In the genomic region with DNA sequence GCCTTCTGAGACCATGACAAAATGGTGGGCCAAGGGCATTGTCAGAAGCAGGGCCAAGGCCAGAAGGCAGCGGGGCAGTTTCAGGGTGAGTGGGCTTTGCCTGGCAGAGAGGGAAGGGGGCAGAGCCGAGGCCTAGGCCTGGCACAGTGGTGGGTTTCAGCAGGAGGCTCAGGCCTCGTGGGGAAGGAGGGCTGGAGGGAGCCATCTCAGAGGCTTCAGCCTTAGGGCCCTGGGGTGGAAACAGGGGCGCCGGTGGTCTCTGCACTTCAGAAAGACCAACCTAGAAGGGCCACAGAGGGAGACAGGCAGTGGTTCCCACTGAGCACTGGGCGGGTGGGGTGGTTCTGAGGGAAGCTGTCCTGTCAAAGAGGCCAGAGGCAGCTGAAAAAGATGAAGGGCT, we compare ENCODE assay signal across 22 cellular contexts. TPM values are rescaled to one million over a fixed set of nuclear protein-coding genes. Genes with fewer than 3 reads are reported as not detected.
A peak's percentile ranks its signal among the peaks of the same experiment; 100 is the strongest.
DNase-seq lines count a peak whose midpoint lies in the region; ATAC-seq and TF ChIP-seq lines count a peak whose summit lies in the region.
"Had no signal": no experiment of that assay in that cellular context is flagged by ENCODE, and none has a peak within 500 bp of the region (broad histone marks: within the 10 kb centered on the region; RNA-seq: fewer than 3 reads in every experiment).

No MANE protein-coding gene starts in this region.

- H3K14ac ChIP-seq in mesenchymal stem cell (ENCODE audit: low read length in 2 of 2), result no peak overlapping the region

- H3K27me3 ChIP-seq in left ventricle myocardium inferior (ENCODE audit: low read depth) (no peaks in the 10 kb centered on the region), mesenchymal stem cell (ENCODE audit: control insufficient read depth in 1 of 2, insufficient read depth in 1 of 2, low read length in 2 of 2) (peaks cover 0 to 5% of the 10 kb centered on the region in 2 experiments), aorta (ENCODE audit: control insufficient read depth in 1 of 2, insufficient read depth in 2 of 2, low read length in 1 of 2) (no peaks in the 10 kb centered on the region)
- H3K27me3 ChIP-seq: BLaER1 had no signal

- peak overlapping the region; percentile 2 for H2AK5ac ChIP-seq in mesenchymal stem cell (ENCODE audit: low read length, severe bottlenecking)

- 95% methylated on average over 6 of the region's 6 CpGs for WGBS in mesenchymal stem cell
- WGBS in aorta, 2 donors, result 84 to 90% methylated on average over 5 to 6 of the region's 6 CpGs

- H2AFZ ChIP-seq in mesenchymal stem cell (ENCODE audit: low read depth, low read length), result no peak overlapping the region

- H3K9me3 ChIP-seq in left ventricle myocardium inferior (replicated peaks), result no peaks in the 10 kb centered on the region
- H3K9me3 ChIP-seq in mesenchymal stem cell (ENCODE audit: control insufficient read depth, low read length), result no peaks in the 10 kb centered on the region
- no peaks in the 10 kb centered on the region for H3K9me3 ChIP-seq in aorta (ENCODE audit: control insufficient read depth, low read length)
- H3K9me3 ChIP-seq: BLaER1, HAP-1 had no signal

- DNase-seq in left cardiac atrium (peak; percentile 14), left ventricle myocardium inferior (no peak), chondrocyte (ENCODE audit: low spot score) (peak; percentile 71), mesenchymal stem cell (no peak), aorta (peak; percentile 37 to 51), activated gamma-delta T cell (lab: John Stamatoyannopoulos, UW) (no peak)
- DNase-seq: CD4-positive, CD25-positive, alpha-beta regulatory T cell; Karpas-422; NCI-H1092; NCI-H1417 treated with DMSO at 0.1 percent for 48 hours; NCI-H1694 treated with DMSO at 0.1 percent for 48 hours; NCI-H2081; NCI-H2227 treated with DMSO at 0.1 percent for 48 hours; NCI-H526 treated with DMSO at 0.1 percent for 48 hours; RPMI8226; SIG-M5 had no signal

- intact Hi-C loops in left cardiac atrium (cut with DNase I), result no loop called here
- intact Hi-C loops in left ventricle myocardium inferior (cut with micrococcal nuclease), result no loop called here
- intact Hi-C loops in aorta (cut with DNase I), result no loop called here

- H3K9ac ChIP-seq in mesenchymal stem cell (ENCODE audit: low read length), result no peak overlapping the region
- H3K9ac ChIP-seq: BLaER1 had no signal

- no peak overlapping the region for H2BK5ac ChIP-seq in mesenchymal stem cell (ENCODE audit: low read depth, low read length, poor library complexity, severe bottlenecking)

- no peak overlapping the region for H4K8ac ChIP-seq in mesenchymal stem cell (ENCODE audit: low read length)

- H3K27ac ChIP-seq in left ventricle myocardium inferior (replicated peaks) (no peak overlapping the region), mesenchymal stem cell (ENCODE audit: low read length, poor library complexity, severe bottlenecking) (no peak overlapping the region), aorta (ENCODE audit: low read depth in 1 of 2, low read length in 2 of 2) (no peak overlapping the region)
- H3K27ac ChIP-seq: BLaER1, HL-60, SK-N-MC had no signal

- no peak overlapping the region for H3K27ac Mint-ChIP-seq in chondrocyte (ENCODE audit: unreplicated experiment)
- H3K27ac Mint-ChIP-seq: CD4-positive, CD25-positive, alpha-beta regulatory T cell; GM23338 had no signal

- H3K4me2 ChIP-seq in mesenchymal stem cell (ENCODE audit: low read length, poor library complexity, severe bottlenecking), result no peak overlapping the region
- H3K4me2 ChIP-seq: BLaER1, GM23338 had no signal

- no peak overlapping the region for H2BK120ac ChIP-seq in mesenchymal stem cell (ENCODE audit: low read depth, low read length)

- H3K4me3 Mint-ChIP-seq in chondrocyte (ENCODE audit: unreplicated experiment), result no peak overlapping the region
- H3K4me3 Mint-ChIP-seq: CD4-positive, CD25-positive, alpha-beta regulatory T cell; GM23338 had no signal

- H2BK15ac ChIP-seq in mesenchymal stem cell (ENCODE audit: low read depth, poor library complexity, severe bottlenecking), result no peak overlapping the region

- peaks cover 19% of the 10 kb centered on the region for H3K4me1 Mint-ChIP-seq in chondrocyte (ENCODE audit: low read depth)

- no peaks in the 10 kb centered on the region for H3K36me3 Mint-ChIP-seq in chondrocyte (ENCODE audit: low read depth)
- H3K36me3 Mint-ChIP-seq: CD4-positive, CD25-positive, alpha-beta regulatory T cell had no signal

- H3K4me1 ChIP-seq in left ventricle myocardium inferior (no peaks in the 10 kb centered on the region), mesenchymal stem cell (ENCODE audit: control insufficient read depth, insufficient read depth, low read depth, low read length) (peaks cover 4% of the 10 kb centered on the region), aorta (ENCODE audit: control insufficient read depth in 1 of 2, insufficient read depth in 2 of 2, low read length in 2 of 2) (no peaks in the 10 kb centered on the region)
- H3K4me1 ChIP-seq: HAP-1 had no signal

- H3K4me3 ChIP-seq in left ventricle myocardium inferior (no peak overlapping the region), mesenchymal stem cell (ENCODE audit: insufficient read depth in 1 of 2, low read depth in 1 of 2, low read length in 2 of 2) (no peak overlapping the region), aorta (ENCODE audit: low read length in 2 of 2) (no peak overlapping the region)
- H3K4me3 ChIP-seq: BLaER1, GM23338, HAP-1, SK-N-MC had no signal

- no peak overlapping the region for H3K23ac ChIP-seq in mesenchymal stem cell (ENCODE audit: low read length in 2 of 2)

- no peaks in the 10 kb centered on the region for H3K36me3 ChIP-seq in left ventricle myocardium inferior
- no peaks in the 10 kb centered on the region for H3K36me3 ChIP-seq in mesenchymal stem cell (ENCODE audit: control insufficient read depth in 1 of 2, insufficient read depth in 2 of 2, low read depth in 1 of 2, low read length in 2 of 2)
- H3K36me3 ChIP-seq in aorta (ENCODE audit: control insufficient read depth in 1 of 2, insufficient read depth in 2 of 2, low read length in 1 of 2), result no peaks in the 10 kb centered on the region
- H3K36me3 ChIP-seq: HAP-1 had no signal

- peak overlapping the region in 1 of 2 experiments; percentile 30 for H3K18ac ChIP-seq in mesenchymal stem cell (ENCODE audit: low read depth in 1 of 2, low read length in 2 of 2)

- H2BK12ac ChIP-seq in mesenchymal stem cell (ENCODE audit: low read length in 2 of 2), result no peak overlapping the region

- TF ChIP-seq CTCF in left ventricle myocardium inferior (IDR thresholded peaks at IDR 0.05; ENCODE audit: borderline replicate concordance), result no peak
- no peak for TF ChIP-seq CTCF in chondrocyte (IDR thresholded peaks at IDR 0.05)

- H3K27me3 Mint-ChIP-seq in chondrocyte (ENCODE audit: low read depth), result no peaks in the 10 kb centered on the region

- ATAC-seq in left cardiac atrium, result no peak
- ATAC-seq in aorta (ENCODE audit: low FRiP score), result no peak
- no peak for ATAC-seq in HG03378 (IDR thresholded peaks at IDR 0.05; ENCODE audit: unreplicated experiment)
- ATAC-seq: GM23338 had no signal

- H3K9me3 Mint-ChIP-seq in chondrocyte (ENCODE audit: low read depth), result no peaks in the 10 kb centered on the region
- H3K9me3 Mint-ChIP-seq: CD4-positive, CD25-positive, alpha-beta regulatory T cell; GM23338 had no signal

- H3K4ac ChIP-seq in mesenchymal stem cell (ENCODE audit: low read depth in 1 of 2, low read length in 2 of 2), result no peak overlapping the region

- H4K91ac ChIP-seq in mesenchymal stem cell (ENCODE audit: low read length), result no peak overlapping the region

- no peaks in the 10 kb centered on the region for H3K79me1 ChIP-seq in mesenchymal stem cell (replicated peaks; ENCODE audit: low read length, poor library complexity, severe bottlenecking)

RNA-seq across cellular contexts. Expression of a gene that starts 58.0 kb away (rescaled TPM):
- total RNA-seq in left cardiac atrium, result 10 to 100 TPM; 17.1 to 49.0 TPM
- 19.3 TPM for total RNA-seq in left ventricle myocardium inferior
- total RNA-seq in chondrocyte, result 61.2 to 99.9 TPM (median 70.1 TPM) in 3 replicates
- 9.6 TPM for polyA plus RNA-seq in mesenchymal stem cell (2013, experiment 1 of 2)
- polyA plus RNA-seq in mesenchymal stem cell (2013, experiment 2 of 2), result 9.9 TPM
- total RNA-seq in aorta, result 10 to 100 TPM; 55.4 to 98.8 TPM
- polyA plus RNA-seq in aorta, result 10 to 100 TPM; 27.3 to 32.9 TPM

Comparison
In these comparisons a context has a peak if more than half of its experiments do, and no peak if none do; other contexts are left out.
1. DNase-seq: peak in left cardiac atrium (single experiment), chondrocyte (single experiment) and aorta (2 of 2); none in left ventricle myocardium inferior (single experiment), mesenchymal stem cell (single experiment) and activated gamma-delta T cell (single experiment).